ENCODE assay signal across 22 cellular contexts in genomic region chr5:5584751-5585150, GRCh38.
"Had no signal": no experiment of that assay in that cellular context is flagged by ENCODE, and none has a peak within 500 bp of the region (broad histone marks: within the 10 kb centered on the region; RNA-seq: fewer than 3 reads in every experiment).

No MANE protein-coding gene starts in this region.

- H3K27me3 ChIP-seq: Peyer's patch, SJSA1 had no signal

- H3K9me3 ChIP-seq: Peyer's patch, SJSA1 had no signal

- H3K27ac ChIP-seq: KMS-11, PC-9, Peyer's patch, SJSA1, SK-N-MC had no signal

- H3K36me3 ChIP-seq: Peyer's patch, SJSA1 had no signal

- ATAC-seq: HepG2 had no signal

- FAIRE-seq: HepG2 had no signal

- H3K4me3 ChIP-seq: PC-9, Peyer's patch, SJSA1, SK-N-MC had no signal

- DNase-seq: IMR-90, Kasumi-1, MM.1S, NCI-H1092 treated with DMSO at 0.1 percent for 48 hours, NCI-H1436, NCI-H187, NCI-H2029, NCI-H2081 treated with DMSO at 0.1 percent for 48 hours, NCI-H2171, NCI-H226, NCI-H510A, NCI-H526, NCI-H748 treated with DMSO at 0.1 percent for 48 hours, OCI-M1, PC-9, Peyer's patch, Right ventricle myocardium superior, SIG-M5 had no signal

- H3K4me1 ChIP-seq: Peyer's patch, SJSA1 had no signal

- H3K9ac ChIP-seq: KMS-11 had no signal

- H3K4me2 ChIP-seq: KMS-11, PC-9 had no signal
